In genomic region chr5:168706655-168707069, GRCh38 we compare ENCODE assay signal across 7 cellular contexts.
DNase-seq lines count a peak whose midpoint lies in the region; ATAC-seq and TF ChIP-seq lines count a peak whose summit lies in the region.

No MANE protein-coding gene starts in this region.

- intact Hi-C loops in prostate gland (cut with DNase I): loop anchor here (10.0 kb wide), 1 partner anchor 278 kb away; no protein-coding TSS in a partner anchor

- ATAC-seq in HG03196 (IDR thresholded peaks at IDR 0.05; ENCODE audit: unreplicated experiment) (no peak), HG03521 (IDR thresholded peaks at IDR 0.05; ENCODE audit: unreplicated experiment) (no peak)

- H3K4me1 ChIP-seq in prostate gland (replicated peaks): no peaks in the 10 kb centered on the region

- H3K27me3 ChIP-seq in HL-60 (ENCODE audit: insufficient read depth, poor library complexity, severe bottlenecking) (no peaks in the 10 kb centered on the region), prostate gland (replicated peaks; ENCODE audit: insufficient read depth) (no peaks in the 10 kb centered on the region)

- no peak for TF ChIP-seq POLR2A in prostate gland (IDR thresholded peaks at IDR 0.05)

- no peaks in the 10 kb centered on the region for H3K9me3 ChIP-seq in prostate gland

- peak; percentile 53 for DNase-seq in ELF-1 (ENCODE audit: low read depth, low spot score)
- peak in 1 of 2 experiments; percentile 9 for DNase-seq in HL-60 (ENCODE audit: low read depth in 1 of 2, low spot score in 1 of 2)
- peak; percentile 5 for DNase-seq in T1000 (lab: John Stamatoyannopoulos, UW)
- peak; percentile 40 for DNase-seq in glomerular visceral epithelial cell (ENCODE audit: extremely low spot score)
- no peak for DNase-seq in prostate gland (ENCODE audit: low spot score)

- peak; percentile 29 for TF ChIP-seq CTCF in HL-60 (IDR thresholded peaks at IDR 0.05; ENCODE audit: insufficient read depth, low read length)
- peak in 3 of 4 experiments; percentile 19 to 47 (median 45) for TF ChIP-seq CTCF in prostate gland (IDR thresholded peaks at IDR 0.05)

- H3K27ac ChIP-seq in HL-60 (replicated peaks) (no peak overlapping the region), prostate gland (no peak overlapping the region)

- 63% methylated on average over 5 of the region's 5 CpGs for WGBS in prostate gland

- H3K4me3 ChIP-seq in HL-60 (replicated peaks; ENCODE audit: insufficient read depth, low read length) (no peak overlapping the region), prostate gland (no peak overlapping the region)

- H3K36me3 ChIP-seq in prostate gland: no peaks in the 10 kb centered on the region
